ENCODE assay signal across 1 cellular context in genomic region chr19:10491472-10492047, GRCh38.
TF ChIP-seq lines count a peak whose summit lies in the region.

No MANE protein-coding gene starts in this region.

TF ChIP-seq in HepG2, 621 proteins besides CTCF, POLR2A, EP300 and RAD21:
- TF ChIP-seq ZNF841 (CRISPR knock-in tag; IDR thresholded peaks at IDR 0.05; ENCODE audit: borderline replicate concordance) (no peak), BCL6 (CRISPR knock-in tag; IDR thresholded peaks at IDR 0.05) (no peak), ZNF713 (CRISPR knock-in tag; IDR thresholded peaks at IDR 0.05) (no peak), RFX5 (IDR thresholded peaks at IDR 0.05; ENCODE audit: low read depth, low read length) (no peak), ZNF800 (CRISPR knock-in tag; IDR thresholded peaks at IDR 0.05) (no peak), ZNF18 (CRISPR knock-in tag; IDR thresholded peaks at IDR 0.05; ENCODE audit: insufficient replicate concordance) (no peak), ZNF550 (CRISPR knock-in tag; IDR thresholded peaks at IDR 0.05; ENCODE audit: borderline replicate concordance) (no peak), FUBP1 (CRISPR knock-in tag; IDR thresholded peaks at IDR 0.05; ENCODE audit: borderline replicate concordance) (no peak), GMEB1 (CRISPR knock-in tag; IDR thresholded peaks at IDR 0.05; ENCODE audit: borderline replicate concordance) (no peak), ELF4 (CRISPR knock-in tag; IDR thresholded peaks at IDR 0.05; ENCODE audit: borderline replicate concordance) (no peak), ZNF205 (CRISPR knock-in tag; IDR thresholded peaks at IDR 0.05) (no peak), ZNF160 (CRISPR knock-in tag; IDR thresholded peaks at IDR 0.05) (no peak), SRSF1 (optimal IDR thresholded peaks at IDR 0.05; ENCODE audit: low read depth, low read length) (no peak), EED (CRISPR knock-in tag; IDR thresholded peaks at IDR 0.05) (no peak), ZNF761 (CRISPR knock-in tag; conservative IDR thresholded peaks at IDR 0.05) (no peak), ATF2 (CRISPR knock-in tag; IDR thresholded peaks at IDR 0.05) (no peak), JUND (CRISPR knock-in tag; IDR thresholded peaks at IDR 0.05) (no peak), THAP11 (CRISPR knock-in tag; IDR thresholded peaks at IDR 0.05) (no peak), TRIM22 (IDR thresholded peaks at IDR 0.05) (no peak), DR1 (CRISPR knock-in tag; IDR thresholded peaks at IDR 0.05) (no peak), REST (IDR thresholded peaks at IDR 0.05; ENCODE audit: borderline replicate concordance in 1 of 2, low read depth in 1 of 2, low read length in 2 of 2) (no peak), NBN (conservative IDR thresholded peaks at IDR 0.05) (no peak), ZNF282 (IDR thresholded peaks at IDR 0.05; ENCODE audit: partially characterized antibody) (no peak), FOXA1 (IDR thresholded peaks at IDR 0.05) (no peak), FOXA1 (CRISPR knock-in tag; IDR thresholded peaks at IDR 0.05) (no peak), AGO2 (optimal IDR thresholded peaks at IDR 0.05; ENCODE audit: low read depth, low read length) (peak; percentile 92), NR2F2 (IDR thresholded peaks at IDR 0.05; ENCODE audit: borderline replicate concordance, low read depth) (no peak), ATF4 (CRISPR knock-in tag; IDR thresholded peaks at IDR 0.05) (no peak), ZC3H13 (CRISPR knock-in tag; IDR thresholded peaks at IDR 0.05) (0 out of 2 replicates have a peak, but pooled peaks have one; percentile 11), ZFP91 (CRISPR knock-in tag; IDR thresholded peaks at IDR 0.05; ENCODE audit: borderline replicate concordance) (peak; percentile 5; the same call in 1 of the 2 replicates), GLMP (CRISPR knock-in tag; IDR thresholded peaks at IDR 0.05; ENCODE audit: borderline replicate concordance) (no peak), RBAK (CRISPR knock-in tag; IDR thresholded peaks at IDR 0.05) (no peak), RBFOX2 (IDR thresholded peaks at IDR 0.05; ENCODE audit: low read depth, low read length) (peak; percentile 70; the same call in 1 of the 2 replicates), ZNF567 (CRISPR knock-in tag; IDR thresholded peaks at IDR 0.05; ENCODE audit: borderline replicate concordance) (no peak), FIP1L1 (IDR thresholded peaks at IDR 0.05; ENCODE audit: borderline replicate concordance, insufficient read depth, low read depth, low read length) (no peak), POGZ (CRISPR knock-in tag; IDR thresholded peaks at IDR 0.05) (no peak), RNF2 (conservative IDR thresholded peaks at IDR 0.05; ENCODE audit: low read depth) (no peak)
